In genomic region chr7:155598810-155599210, GRCh38 we compare ENCODE assay signal across 8 cellular contexts. TPM values are rescaled to one million over a fixed set of nuclear protein-coding genes. Genes with fewer than 3 reads are reported as not detected.
DNase-seq lines count a peak whose midpoint lies in the region; FAIRE-seq lines count a peak whose summit lies in the region.

No MANE protein-coding gene starts in this region.

- H3K9me3 ChIP-seq in NT2/D1 (ENCODE audit: insufficient read depth, low read length) = no peaks in the 10 kb centered on the region

- peak; percentile 95 for FAIRE-seq in A204.1 (lab: Jason Lieb, UNC)
- FAIRE-seq in GM18507 (lab: Jason Lieb, UNC) = peak; percentile 94

- H3K9ac ChIP-seq in NT2/D1 (ENCODE audit: insufficient read length, low read depth) = no peak overlapping the region

- no peak overlapping the region for H3K4me3 ChIP-seq in NT2/D1 (ENCODE audit: insufficient read length, low read depth)

- H3K36me3 ChIP-seq in NT2/D1 (ENCODE audit: insufficient read depth, insufficient read length, low read length) = no peaks in the 10 kb centered on the region

- H3K27me3 ChIP-seq in NT2/D1 (ENCODE audit: insufficient read depth, insufficient read length) = no peaks in the 10 kb centered on the region

- peaks cover 5% of the 10 kb centered on the region for H3K4me1 ChIP-seq in NT2/D1 (ENCODE audit: insufficient read depth, insufficient read length)

- DNase-seq in GM18507 (ENCODE audit: extremely low spot score, insufficient read length, low read depth) (peak; percentile 58), HK-2 (ENCODE audit: unreplicated experiment) (peak; percentile 87), NT2/D1 (ENCODE audit: low read depth, low spot score) (peak; percentile 60), epidermal melanocyte (ENCODE audit: insufficient read length, low spot score) (peak; percentile 70), myocyte (ENCODE audit: low read depth) (peak; percentile 88)
- peak; percentile 99 for DNase-seq in activated CD8-positive, alpha-beta memory T cell treated with anti-CD3 and anti-CD28 coated beads, Interleukin-2, amount 50 U/mL, for 48 hours
- peak; percentile 98 for DNase-seq in stimulated activated CD8-positive, alpha-beta memory T cell treated with anti-CD3 and anti-CD28 coated beads, Interleukin-4, amount 100 ng/mL, for 48 hours

RNA-seq across cellular contexts. Expression of gene RBM33, which starts 45.7 kb away (rescaled TPM):
- 29.4 and 34.8 TPM in 2 replicates for total RNA-seq in myocyte
- 21.0 TPM for polyA plus RNA-seq in myocyte (2012)

RNA-seq across cellular contexts. Expression of gene CNPY1, which starts 52.5 kb away (rescaled TPM):
- total RNA-seq in myocyte = 0.68 and 2.2 TPM in 2 replicates
- not detected for polyA plus RNA-seq in myocyte (2012)
